ENCODE assay signal across 13 cellular contexts in genomic region chr5:14146725-14147124, GRCh38. TPM values are rescaled to one million over a fixed set of nuclear protein-coding genes. Genes with fewer than 3 reads are reported as not detected.
DNase-seq lines count a peak whose midpoint lies in the region; ATAC-seq, FAIRE-seq and TF ChIP-seq lines count a peak whose summit lies in the region.
"Had no signal": no experiment of that assay in that cellular context is flagged by ENCODE, and none has a peak within 500 bp of the region (broad histone marks: within the 10 kb centered on the region; RNA-seq: fewer than 3 reads in every experiment).

No MANE protein-coding gene starts in this region.

- no peak for ATAC-seq in T-cell (replicated peaks in 1 of 4)

- H3K4me1 ChIP-seq in adipocyte (ENCODE audit: control insufficient read depth, insufficient read depth, low read length) (peaks cover 60% of the 10 kb centered on the region), keratinocyte (ENCODE audit: control insufficient read depth, extremely low read depth, insufficient read depth, low read length) (peaks cover 38% of the 10 kb centered on the region), stomach smooth muscle (ENCODE audit: control insufficient read depth, insufficient read depth, low read length) (peaks cover 58% of the 10 kb centered on the region)

- no peaks in the 10 kb centered on the region for H3K27me3 ChIP-seq in adipocyte (replicated peaks; ENCODE audit: control insufficient read depth, insufficient read depth, low read length)
- H3K27me3 ChIP-seq in keratinocyte (ENCODE audit: control insufficient read depth, extremely low read depth, insufficient read depth, low read length) = no peaks in the 10 kb centered on the region
- H3K27me3 ChIP-seq in stomach smooth muscle (ENCODE audit: control insufficient read depth in 1 of 2, insufficient read depth in 2 of 2, low read length in 2 of 2) = no peaks in the 10 kb centered on the region

- H4K20me1 ChIP-seq in keratinocyte (ENCODE audit: control insufficient read depth, extremely low read depth, insufficient read depth, low read length) = peaks cover 47% of the 10 kb centered on the region

- H3K4me3 Mint-ChIP-seq in T-cell = no peak overlapping the region

- peak overlapping the region; percentile 98 for H3K4me3 ChIP-seq in adipocyte (ENCODE audit: low read length)
- H3K4me3 ChIP-seq in keratinocyte (ENCODE audit: control insufficient read depth in 2 of 3, extremely low read depth in 1 of 3, insufficient read depth in 2 of 3, low read depth in 1 of 3, low read length in 3 of 3) = peak overlapping the region; percentile 45 to 95 (median 94)
- H3K4me3 ChIP-seq in stomach smooth muscle (ENCODE audit: low read length in 2 of 2) = peak overlapping the region; percentile 75 to 93

- FAIRE-seq in keratinocyte (lab: Jason Lieb, UNC) = no peak

- CTCF ChIA-PET in T-cell (lab: Charles Lee) = interaction anchor here in 1 of 2 donors (0.5 to 0.6 kb wide), 2 partner anchors 13 to 502 kb away, joined by 3 to 4 read pairs; no protein-coding TSS in a partner anchor

- dilution Hi-C loops in keratinocyte (cut with MboI; ENCODE audit: extremely low pct_ligation_motif_present, low sequenced_read_pairs) = no loop called here

- H3K9me3 Mint-ChIP-seq in T-cell = no peaks in the 10 kb centered on the region

- H3K36me3 ChIP-seq in adipocyte (ENCODE audit: control insufficient read depth, insufficient read depth, low read length, severe bottlenecking) (peaks cover 4% of the 10 kb centered on the region), keratinocyte (ENCODE audit: control insufficient read depth in 2 of 2, extremely low read depth in 1 of 2, insufficient read depth in 2 of 2, low read length in 2 of 2) (no peaks in the 10 kb centered on the region), stomach smooth muscle (ENCODE audit: control insufficient read depth in 2 of 2, insufficient read depth in 2 of 2, low read length in 2 of 2) (no peaks in the 10 kb centered on the region)

- H3K36me3 Mint-ChIP-seq in T-cell = no peaks in the 10 kb centered on the region

- H3K9ac ChIP-seq in adipocyte (ENCODE audit: low read length) (peak overlapping the region; percentile 99), keratinocyte (ENCODE audit: control insufficient read depth, extremely low read depth, insufficient read depth, low read length) (peak overlapping the region; percentile 94), stomach smooth muscle (ENCODE audit: low read length in 2 of 2) (peak overlapping the region; percentile 5 to 91)

- TF ChIP-seq CTCF in keratinocyte (optimal IDR thresholded peaks at IDR 0.05 in 1 of 3, IDR thresholded peaks at IDR 0.05 in 1 of 3, conservative IDR thresholded peaks at IDR 0.05 in 1 of 3; ENCODE audit: extremely low read depth in 1 of 3, insufficient read depth in 2 of 3, low read length in 3 of 3) = no peak

- peaks cover 13 to 54% of the 10 kb centered on the region in 2 donors for H3K27me3 Mint-ChIP-seq in T-cell

- H3K79me2 ChIP-seq in keratinocyte (ENCODE audit: control insufficient read depth, insufficient read depth, low read length) = peaks cover 81% of the 10 kb centered on the region

- H3K27ac ChIP-seq in keratinocyte (ENCODE audit: control insufficient read depth, insufficient read depth, low read length) = peak overlapping the region; percentile 27
- H3K27ac ChIP-seq in stomach smooth muscle (ENCODE audit: low read length) = peak overlapping the region; percentile 89
- H3K27ac ChIP-seq: 22Rv1 had no signal

- no peak overlapping the region for H2AFZ ChIP-seq in keratinocyte (ENCODE audit: control insufficient read depth, low read length)

- DNase-seq in DMS153 (lab: John Stamatoyannopoulos, UW) (peak; percentile 54), DMS153 treated with DMSO at 0.1 percent for 48 hours (lab: John Stamatoyannopoulos, UW; ENCODE audit: unreplicated experiment) (no peak), adipocyte (ENCODE audit: low read depth) (no peak), keratinocyte (ENCODE audit: low read depth, low spot score) (no peak), EL (no peak), T-cell (no peak)
- no peak for DNase-seq in activated naive CD4-positive, alpha-beta T cell (lab: John Stamatoyannopoulos, UW)
- DNase-seq: dermis blood vessel endothelial cell, kidney glomerular epithelial cell, NCI-H2029, SW 1271 had no signal

- no peak overlapping the region for H3K27ac Mint-ChIP-seq in T-cell

- H3K9me3 ChIP-seq in adipocyte (ENCODE audit: control insufficient read depth, low read length) (no peaks in the 10 kb centered on the region), keratinocyte (ENCODE audit: control insufficient read depth, low read depth, low read length) (no peaks in the 10 kb centered on the region), stomach smooth muscle (ENCODE audit: control insufficient read depth in 2 of 2, low read length in 2 of 2) (no peaks in the 10 kb centered on the region)

- peaks cover 8 to 25% (median 22%) of the 10 kb centered on the region in 3 donors for H3K4me1 Mint-ChIP-seq in T-cell

- H3K4me2 ChIP-seq in keratinocyte (ENCODE audit: control insufficient read depth, extremely low read depth, insufficient read depth, low read depth, low read length) = peak overlapping the region; percentile 98

- peaks cover 8% of the 10 kb centered on the region for H3K9me1 ChIP-seq in keratinocyte (ENCODE audit: control insufficient read depth, extremely low read depth, insufficient read depth, low read length)

- POLR2A ChIA-PET in T-cell (lab: Charles Lee) = no interaction called here

RNA-seq across cellular contexts. Expression of gene TRIO, which starts 3.6 kb away (rescaled TPM):
- polyA plus RNA-seq in keratinocyte = 56.6 to 72.1 TPM (median 57.2 TPM) in 3 replicates
- polyA plus RNA-seq in keratinocyte (2011; ENCODE audit: low read depth) = 54.4 TPM
- polyA plus RNA-seq in keratinocyte (2011; cell fraction: cytosol; rRNA removed) = 42.3 and 46.0 TPM in 2 replicates
- polyA plus RNA-seq in keratinocyte (2011; cell fraction: nucleus; rRNA removed) = 227 and 249 TPM in 2 replicates
- 33.9 and 54.9 TPM in 2 replicates for polyA plus RNA-seq in keratinocyte (2012; ENCODE audit: low replicate concordance)
- polyA minus RNA-seq in keratinocyte = 358 to 455 TPM (median 446 TPM) in 3 replicates
- 73.3 TPM for polyA minus RNA-seq in keratinocyte (2011; cell fraction: cytosol; rRNA and poly(A)+ RNA removed)
- 348 and 654 TPM in 2 replicates for polyA minus RNA-seq in keratinocyte (2011; cell fraction: nucleus; rRNA and poly(A)+ RNA removed)
- total RNA-seq in T-cell = 10 to 100 TPM in 3 of 5 donors, 1 to 10 TPM in 2; 6.2 to 31.1 (median 11.8) TPM

Comparison
In these comparisons a context has a peak if more than half of its experiments do, and no peak if none do; other contexts are left out.
1. H3K9ac ChIP-seq: peak in every context shown above with its lines; median percentile 99 in adipocyte; 94 in keratinocyte; 48 in stomach smooth muscle.